ENCODE assay signal across 8 cellular contexts in the genomic region with DNA sequence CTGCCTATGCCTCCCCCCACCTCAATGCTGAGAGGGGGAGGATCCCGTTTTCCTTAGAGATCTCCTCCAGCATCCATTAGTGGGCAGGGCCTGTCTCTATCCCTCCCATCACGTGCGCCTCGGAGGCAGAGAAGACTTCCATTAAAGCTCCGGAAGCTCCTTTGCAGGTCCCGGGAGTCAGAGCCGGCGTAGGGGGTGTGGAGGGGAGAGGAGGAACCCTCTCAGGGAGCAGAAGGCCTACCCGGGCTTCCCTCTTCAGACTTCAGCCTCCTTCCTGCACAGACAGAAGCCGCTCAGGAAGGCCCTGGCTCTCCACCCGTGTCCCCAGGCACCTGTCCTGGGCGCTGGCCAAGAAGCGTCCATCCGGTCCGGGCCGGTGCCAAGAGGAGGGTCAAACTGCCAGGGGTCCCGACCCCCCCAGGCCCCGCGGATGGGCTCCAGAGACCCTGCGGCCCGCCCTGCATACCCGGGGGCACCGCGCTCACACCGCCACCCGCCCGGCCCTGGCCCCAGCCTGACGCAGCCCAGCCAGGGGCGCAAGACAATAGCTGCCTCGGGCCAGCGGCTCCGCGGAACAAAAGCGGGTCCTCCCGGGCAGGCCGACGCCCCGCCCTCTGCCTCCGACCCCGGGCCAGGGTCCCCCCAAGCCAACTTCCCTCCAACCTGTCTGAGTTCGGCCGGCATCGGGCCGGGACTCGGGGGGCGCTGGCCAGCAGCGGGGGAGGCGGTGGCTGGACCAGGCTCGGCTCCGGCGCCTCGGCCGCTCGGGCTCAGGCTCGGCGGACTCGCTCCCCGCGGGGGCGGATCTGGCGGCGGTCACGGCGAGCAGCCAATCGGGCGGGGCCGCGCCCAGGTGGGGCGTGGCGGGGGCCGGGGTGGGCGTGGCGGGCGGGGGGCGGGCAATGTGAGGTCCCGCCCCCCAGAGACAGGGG. TPM values are rescaled to one million over a fixed set of nuclear protein-coding genes. Genes with fewer than 3 reads are reported as not detected.
DNase-seq lines count a peak whose midpoint lies in the region; ATAC-seq and TF ChIP-seq lines count a peak whose summit lies in the region.

No MANE protein-coding gene starts in this region.

- no peak overlapping the region for H4K8ac ChIP-seq in H9 (replicated peaks; ENCODE audit: insufficient read length, low read depth, low read length)

- H3K9me3 ChIP-seq in H9 (ENCODE audit: control insufficient read depth, low read depth, low read length) (no peaks in the 10 kb centered on the region), ectodermal cell (ENCODE audit: control insufficient read depth, low read length) (no peaks in the 10 kb centered on the region), lower lobe of right lung (no peaks in the 10 kb centered on the region)

- peaks cover 4% of the 10 kb centered on the region for H3K79me1 ChIP-seq in H9 (ENCODE audit: insufficient read depth, low read depth, low read length, poor library complexity, severe bottlenecking)

- TF ChIP-seq CTCF in H9 (conservative IDR thresholded peaks at IDR 0.05) (no peak), lower lobe of right lung (IDR thresholded peaks at IDR 0.05) (no peak)
- TF ChIP-seq CTCF in activated CD8-positive, alpha-beta T cell treated with anti-CD3 and anti-CD28 coated beads for 36 hours (IDR thresholded peaks at IDR 0.05) = no peak

- DNase-seq in CD1c-positive myeloid dendritic cell (ENCODE audit: extremely low spot score) (peak; percentile 84), H9 (peak; percentile 82), NCI-H460 (ENCODE audit: extremely low read depth, low read depth) (peak; percentile 43), lower lobe of right lung (peak; percentile 85), KG1 (lab: John Stamatoyannopoulos, UW) (no peak)
- DNase-seq in activated CD8-positive, alpha-beta T cell treated with anti-CD3 and anti-CD28 coated beads for 36 hours = peak; percentile 75
- DNase-seq in stimulated activated CD4-positive, alpha-beta T cell treated with anti-CD3 and anti-CD28 coated beads, TNF-alpha, amount 100 ng/mL, for 1 hour (ENCODE audit: low read depth in 3 of 3, low spot score in 1 of 3) = peak; percentile 13 to 28 (median 24)

- intact Hi-C loops in activated CD8-positive, alpha-beta T cell treated with anti-CD3 and anti-CD28 coated beads for 36 hours (cut with micrococcal nuclease) = no loop called here
- intact Hi-C loops in lower lobe of right lung (cut with DNase I) = no loop called here

- no peaks in the 10 kb centered on the region; a peak in 1 of 7 replicates for H3K36me3 Mint-ChIP-seq in H9 (ENCODE audit: insufficient read depth in 1 of 3, low read depth in 3 of 3)
- H3K36me3 Mint-ChIP-seq in activated CD8-positive, alpha-beta T cell treated with anti-CD3 and anti-CD28 coated beads for 36 hours (ENCODE audit: low read depth) = no peaks in the 10 kb centered on the region

- H3K9ac ChIP-seq in H9 (ENCODE audit: extremely low read depth, insufficient read length, low read length) = peak overlapping the region; percentile 59

- no peak overlapping the region for H3T11ph ChIP-seq in H9 (ENCODE audit: low read length)

- peak overlapping the region; percentile 71 to 85 for H3K4me3 Mint-ChIP-seq in H9
- peak overlapping the region; percentile 35 for H3K4me3 Mint-ChIP-seq in activated CD8-positive, alpha-beta T cell treated with anti-CD3 and anti-CD28 coated beads for 36 hours

- no peaks in the 10 kb centered on the region for H3K27me3 Mint-ChIP-seq in H9 (ENCODE audit: low read depth)
- no peaks in the 10 kb centered on the region for H3K27me3 Mint-ChIP-seq in activated CD8-positive, alpha-beta T cell treated with anti-CD3 and anti-CD28 coated beads for 36 hours

- H3K36me3 ChIP-seq in ectodermal cell (ENCODE audit: control insufficient read depth, insufficient read depth, low read length) (peaks cover 4% of the 10 kb centered on the region), lower lobe of right lung (no peaks in the 10 kb centered on the region)

- peak overlapping the region; percentile 33 for H3K4me2 ChIP-seq in H9 (ENCODE audit: insufficient read depth, insufficient read length, low read length)

- H4K91ac ChIP-seq in H9 (ENCODE audit: insufficient read length, low read depth, low read length) = peak overlapping the region; percentile 76

- H3K18ac ChIP-seq in H9 (ENCODE audit: insufficient read length, low read depth, low read length) = peak overlapping the region; percentile 80

- H3K27me3 ChIP-seq in H9 (ENCODE audit: insufficient read depth, low read length) = no peaks in the 10 kb centered on the region
- H3K27me3 ChIP-seq in ectodermal cell (ENCODE audit: control insufficient read depth, insufficient read depth, low read length, poor library complexity, severe bottlenecking) = no peaks in the 10 kb centered on the region
- no peaks in the 10 kb centered on the region for H3K27me3 ChIP-seq in lower lobe of right lung (ENCODE audit: low read depth)

- no CpG with 5 or more reads among the region's 76 CpGs for WGBS in H9 (ENCODE audit: extremely low coverage, insufficient read length, low lambda C conversion rate)
- 0% methylated on average over 76 of the region's 76 CpGs for WGBS in ectodermal cell, 2 experiments

- CTCF ChIA-PET in activated CD8-positive, alpha-beta T cell treated with anti-CD3 and anti-CD28 coated beads for 36 hours (lab: Charles Lee) = interaction anchor here (1.3 to 2.2 kb wide), 2 partner anchors 27 to 124 kb away, joined by 4 to 7 read pairs; no protein-coding TSS in a partner anchor

- no peak overlapping the region for H4K5ac ChIP-seq in H9 (ENCODE audit: insufficient read length, low read depth, low read length)

- H3K23me2 ChIP-seq in H9 (ENCODE audit: insufficient read length, low read depth, low read length, poor library complexity, severe bottlenecking) = no peaks in the 10 kb centered on the region

- peak overlapping the region; percentile 27; the same call in 1 of the 2 replicates for H3K4ac ChIP-seq in H9 (ENCODE audit: low read depth, low read length)

- no peak overlapping the region for H2BK20ac ChIP-seq in H9 (ENCODE audit: low read depth, low read length, poor library complexity, severe bottlenecking)

- H3K14ac ChIP-seq in H9 (ENCODE audit: insufficient read depth, low read length) = peak overlapping the region; percentile 87

- peak overlapping the region in 1 of 3 experiments; percentile 27; a peak in 1 of 7 replicates for H3K27ac Mint-ChIP-seq in H9
- H3K27ac Mint-ChIP-seq in activated CD8-positive, alpha-beta T cell treated with anti-CD3 and anti-CD28 coated beads for 36 hours = no peak overlapping the region

- H3K4me1 ChIP-seq in H9 (ENCODE audit: insufficient read depth, low read length) (no peaks in the 10 kb centered on the region; the same call in 1 of the 2 replicates), ectodermal cell (ENCODE audit: control insufficient read depth, insufficient read depth, low read length) (peaks cover 33% of the 10 kb centered on the region), lower lobe of right lung (peaks cover 31% of the 10 kb centered on the region)

- peak overlapping the region; percentile 74 for H3K4me3 ChIP-seq in ectodermal cell (ENCODE audit: insufficient read depth, low read depth, low read length)
- H3K4me3 ChIP-seq in lower lobe of right lung = peak overlapping the region; percentile 83

- POLR2A ChIA-PET in activated CD8-positive, alpha-beta T cell treated with anti-CD3 and anti-CD28 coated beads for 36 hours (lab: Charles Lee) = interaction anchor here (1.4 kb wide), 1 partner anchor 39 kb away, joined by 4 read pairs; no protein-coding TSS in a partner anchor

- no peak overlapping the region for H2BK15ac ChIP-seq in H9 (ENCODE audit: low read depth, low read length)

- H2BK12ac ChIP-seq in H9 (ENCODE audit: insufficient read length, low read depth, low read length) = no peak overlapping the region

- no peak overlapping the region for H3K27ac ChIP-seq in H9 (ENCODE audit: insufficient read length, low read depth, low read length)
- peak overlapping the region; percentile 81 for H3K27ac ChIP-seq in ectodermal cell (ENCODE audit: insufficient read depth, low read depth, low read length, poor library complexity, severe bottlenecking)
- H3K27ac ChIP-seq in lower lobe of right lung = peak overlapping the region; percentile 76

- H3K23ac ChIP-seq in H9 (ENCODE audit: insufficient read length, low read depth, low read length) = no peak overlapping the region

- H4K20me1 ChIP-seq in H9 (ENCODE audit: control insufficient read depth, insufficient read depth, insufficient read length) = peaks cover 3% of the 10 kb centered on the region

- no peaks in the 10 kb centered on the region for H3K9me3 Mint-ChIP-seq in H9
- no peaks in the 10 kb centered on the region for H3K9me3 Mint-ChIP-seq in activated CD8-positive, alpha-beta T cell treated with anti-CD3 and anti-CD28 coated beads for 36 hours

- no peak overlapping the region for H2AK5ac ChIP-seq in H9 (ENCODE audit: insufficient read length, low read length)

- H2AFZ ChIP-seq in H9 (ENCODE audit: low read length) = no peak overlapping the region

- H2BK5ac ChIP-seq in H9 (ENCODE audit: insufficient read length, low read length) = no peak overlapping the region

- H3K4me1 Mint-ChIP-seq in H9 = peaks cover 5 to 20% of the 10 kb centered on the region in 2 experiments; a peak in 3 of 4 replicates
- peaks cover 2% of the 10 kb centered on the region for H3K4me1 Mint-ChIP-seq in activated CD8-positive, alpha-beta T cell treated with anti-CD3 and anti-CD28 coated beads for 36 hours (ENCODE audit: low read depth)

- H3K56ac ChIP-seq in H9 (ENCODE audit: insufficient read length, low read depth, low read length) = no peak overlapping the region

- no peak overlapping the region for H2BK120ac ChIP-seq in H9 (ENCODE audit: low read depth, low read length, poor library complexity, severe bottlenecking)

- no peaks in the 10 kb centered on the region for H3K79me2 ChIP-seq in H9 (ENCODE audit: insufficient read depth, low read length)

- peak; percentile 91 for ATAC-seq in activated CD8-positive, alpha-beta T cell treated with anti-CD3 and anti-CD28 coated beads for 36 hours
- ATAC-seq in lower lobe of right lung = peak; percentile 93 to 97

RNA-seq across cellular contexts. Expression of a gene that starts 29.9 kb away (rescaled TPM):
- total RNA-seq in H9 (2021) = 40.7 and 41.1 TPM in 2 replicates
- 0.84 and 1.4 TPM in 2 replicates for total RNA-seq in NCI-H460 (2014; rRNA removed; shearing (Covaris generic))
- polyA plus RNA-seq in NCI-H460 (2014; cell fraction: nucleus; rRNA removed) = 14.9 and 23.7 TPM in 2 replicates
- total RNA-seq in activated CD8-positive, alpha-beta T cell treated with anti-CD3 and anti-CD28 coated beads for 36 hours = 1 to 10 TPM; 1.2 to 1.9 TPM
- polyA plus RNA-seq in ectodermal cell (2013, experiment 1 of 4) = 60.2 TPM
- 67.2 TPM for polyA plus RNA-seq in ectodermal cell (2013, experiment 2 of 4)
- 58.3 TPM for polyA plus RNA-seq in ectodermal cell (2013, experiment 3 of 4)
- 64.5 TPM for polyA plus RNA-seq in ectodermal cell (2013, experiment 4 of 4)
- total RNA-seq in lower lobe of right lung = 16.8 TPM

RNA-seq across cellular contexts. Expression of a gene that starts 34.2 kb away (rescaled TPM):
- total RNA-seq in H9 (2021) (14.6 and 22.9 TPM in 2 replicates), lower lobe of right lung (45.1 TPM)
- 13.0 and 15.2 TPM in 2 replicates for total RNA-seq in NCI-H460 (2014; rRNA removed; shearing (Covaris generic))
- 27.5 and 45.6 TPM in 2 replicates for polyA plus RNA-seq in NCI-H460 (2014; cell fraction: nucleus; rRNA removed)
- 10 to 100 TPM; 15.7 to 18.3 TPM for total RNA-seq in activated CD8-positive, alpha-beta T cell treated with anti-CD3 and anti-CD28 coated beads for 36 hours
- polyA plus RNA-seq in ectodermal cell (2013, experiment 1 of 4) = 8.1 TPM
- 8.6 TPM for polyA plus RNA-seq in ectodermal cell (2013, experiment 2 of 4)
- polyA plus RNA-seq in ectodermal cell (2013, experiment 3 of 4) = 8.0 TPM
- 7.1 TPM for polyA plus RNA-seq in ectodermal cell (2013, experiment 4 of 4)

RNA-seq across cellular contexts. Expression of a gene that starts 45.1 kb away (rescaled TPM):
- 22.9 and 25.5 TPM in 2 replicates for total RNA-seq in H9 (2021)
- 36.4 and 38.2 TPM in 2 replicates for total RNA-seq in NCI-H460 (2014; rRNA removed; shearing (Covaris generic))
- polyA plus RNA-seq in NCI-H460 (2014; cell fraction: nucleus; rRNA removed) = 75.8 and 96.7 TPM in 2 replicates
- total RNA-seq in activated CD8-positive, alpha-beta T cell treated with anti-CD3 and anti-CD28 coated beads for 36 hours = 10 to 100 TPM; 18.0 to 18.5 TPM
- 15.0 TPM for polyA plus RNA-seq in ectodermal cell (2013, experiment 1 of 4)
- polyA plus RNA-seq in ectodermal cell (2013, experiment 2 of 4) = 14.1 TPM
- polyA plus RNA-seq in ectodermal cell (2013, experiment 3 of 4) = 10.4 TPM
- polyA plus RNA-seq in ectodermal cell (2013, experiment 4 of 4) = 10.3 TPM
- total RNA-seq in lower lobe of right lung = 47.5 TPM

RNA-seq across cellular contexts. Expression of a gene that starts 45.1 kb away (rescaled TPM):
- total RNA-seq in H9 (2021) (42.2 and 43.3 TPM in 2 replicates), lower lobe of right lung (235 TPM)
- 90.3 and 100 TPM in 2 replicates for total RNA-seq in NCI-H460 (2014; rRNA removed; shearing (Covaris generic))
- polyA plus RNA-seq in NCI-H460 (2014; cell fraction: nucleus; rRNA removed) = 81.6 and 104 TPM in 2 replicates
- total RNA-seq in activated CD8-positive, alpha-beta T cell treated with anti-CD3 and anti-CD28 coated beads for 36 hours = 10 to 100 TPM; 70.7 to 74.5 TPM
- 37.0 TPM for polyA plus RNA-seq in ectodermal cell (2013, experiment 1 of 4)
- polyA plus RNA-seq in ectodermal cell (2013, experiment 2 of 4) = 37.0 TPM
- 53.6 TPM for polyA plus RNA-seq in ectodermal cell (2013, experiment 3 of 4)
- 59.7 TPM for polyA plus RNA-seq in ectodermal cell (2013, experiment 4 of 4)
